22 cellular contexts compared by ENCODE assay signal in genomic region chr9:84974258-84974657, GRCh38.
DNase-seq lines count a peak whose midpoint lies in the region; ATAC-seq and TF ChIP-seq lines count a peak whose summit lies in the region.
"Had no signal": no experiment of that assay in that cellular context is flagged by ENCODE, and none has a peak within 500 bp of the region (broad histone marks: within the 10 kb centered on the region; RNA-seq: fewer than 3 reads in every experiment).

No MANE protein-coding gene starts in this region.

- H3K27ac ChIP-seq in colonic mucosa (peak overlapping the region; percentile 35), mammary epithelial cell (ENCODE audit: insufficient read depth, low read depth, low read length) (no peak overlapping the region)
- no peak overlapping the region for H3K27ac ChIP-seq in CD8-positive, alpha-beta T cell (ENCODE audit: low read depth, low read length)
- H3K27ac ChIP-seq: 22Rv1, BLaER1, C4-2B had no signal

- in situ Hi-C loops in mammary epithelial cell (cut with MboI; ENCODE audit: low sequenced_read_pairs in 2 of 2) = no loop called here

- H3K36me3 Mint-ChIP-seq in brain (peaks cover 5% of the 10 kb centered on the region), neural crest cell (ENCODE audit: low read depth) (no peaks in the 10 kb centered on the region)
- no peaks in the 10 kb centered on the region for H3K36me3 Mint-ChIP-seq in CD8-positive, alpha-beta T cell
- H3K36me3 Mint-ChIP-seq: CD4-positive, CD25-positive, alpha-beta regulatory T cell; CD8-positive, alpha-beta memory T cell had no signal

- dilution Hi-C loops in mammary epithelial cell (cut with HindIII; ENCODE audit: low sequenced_read_pairs) = no loop called here

- no TSS peak for BruUV-seq in mammary epithelial cell (replicated peaks; lab: Mats Ljungman, UMichigan)

- H3K9me3 Mint-ChIP-seq in brain (peaks cover 0 to 7% (median 0%) of the 10 kb centered on the region in 5 experiments), neural crest cell (peaks cover 3% of the 10 kb centered on the region)
- H3K9me3 Mint-ChIP-seq in CD8-positive, alpha-beta T cell = no peaks in the 10 kb centered on the region
- H3K9me3 Mint-ChIP-seq: CD8-positive, alpha-beta memory T cell had no signal

- POLR2A ChIA-PET in CD8-positive, alpha-beta T cell (lab: Charles Lee) = no interaction called here

- H3K4me1 ChIP-seq in colonic mucosa (no peaks in the 10 kb centered on the region), mammary epithelial cell (ENCODE audit: insufficient read depth, low read length) (peaks cover 33% of the 10 kb centered on the region)
- H3K4me1 ChIP-seq in CD8-positive, alpha-beta T cell (ENCODE audit: insufficient read depth, low read length) = no peaks in the 10 kb centered on the region
- H3K4me1 ChIP-seq: HAP-1 had no signal

- no peak overlapping the region for H3K4me3 Mint-ChIP-seq in brain
- H3K4me3 Mint-ChIP-seq in neural crest cell = no peak overlapping the region
- no peak overlapping the region for H3K4me3 Mint-ChIP-seq in CD8-positive, alpha-beta T cell
- H3K4me3 Mint-ChIP-seq: B cell; CD4-positive, CD25-positive, alpha-beta regulatory T cell; CD8-positive, alpha-beta memory T cell; HFFc6 had no signal

- no peak for TF ChIP-seq CTCF in brain (conservative IDR thresholded peaks at IDR 0.05)
- TF ChIP-seq CTCF in colonic mucosa (IDR thresholded peaks at IDR 0.05) = no peak
- no peak for TF ChIP-seq CTCF in neural crest cell (conservative IDR thresholded peaks at IDR 0.05)
- no peak for TF ChIP-seq CTCF in CD8-positive, alpha-beta T cell (IDR thresholded peaks at IDR 0.05)
- no peak for TF ChIP-seq CTCF in foreskin fibroblast (IDR thresholded peaks at IDR 0.05; ENCODE audit: low read depth, low read length)
- no peak for TF ChIP-seq CTCF in mammary epithelial cell (conservative IDR thresholded peaks at IDR 0.05 in 1 of 2, IDR thresholded peaks at IDR 0.05 in 1 of 2; ENCODE audit: extremely low read depth in 1 of 2, insufficient read depth in 1 of 2, low read depth in 1 of 2, low read length in 2 of 2)

- H3K9ac ChIP-seq in colonic mucosa (ENCODE audit: low read depth in 2 of 2, low read length in 2 of 2) = no peak overlapping the region
- no peak overlapping the region for H3K9ac ChIP-seq in mammary epithelial cell (ENCODE audit: insufficient read depth, low read length)
- H3K9ac ChIP-seq: BLaER1 had no signal

- H3K36me3 ChIP-seq in colonic mucosa (no peaks in the 10 kb centered on the region), mammary epithelial cell (ENCODE audit: insufficient read depth, low read length) (no peaks in the 10 kb centered on the region)
- no peaks in the 10 kb centered on the region for H3K36me3 ChIP-seq in CD8-positive, alpha-beta T cell (ENCODE audit: insufficient read depth, low read length)
- H3K36me3 ChIP-seq: BLaER1, HAP-1 had no signal

- 100% methylated on average over 1 of the region's 1 CpG for WGBS in mammary epithelial cell (ENCODE audit: low coverage, missing lambda C conversion rate)

- H3K27me3 ChIP-seq in colonic mucosa = no peaks in the 10 kb centered on the region
- no peaks in the 10 kb centered on the region for H3K27me3 ChIP-seq in CD8-positive, alpha-beta T cell (ENCODE audit: insufficient read depth, low read length)
- no peaks in the 10 kb centered on the region for H3K27me3 ChIP-seq in mammary epithelial cell (ENCODE audit: insufficient read depth, low read length)
- H3K27me3 ChIP-seq: BLaER1 had no signal

- H3K4me2 ChIP-seq in mammary epithelial cell (ENCODE audit: insufficient read depth, low read depth, low read length) = no peak overlapping the region
- H3K4me2 ChIP-seq: BLaER1 had no signal

- peaks cover 67% of the 10 kb centered on the region for H3K4me1 Mint-ChIP-seq in brain
- peaks cover 52% of the 10 kb centered on the region for H3K4me1 Mint-ChIP-seq in neural crest cell
- no peaks in the 10 kb centered on the region for H3K4me1 Mint-ChIP-seq in CD8-positive, alpha-beta T cell (ENCODE audit: low read depth)
- H3K4me1 Mint-ChIP-seq: B cell; CD4-positive, CD25-positive, alpha-beta regulatory T cell; CD8-positive, alpha-beta memory T cell had no signal

- ATAC-seq in left colon = peak; percentile 70
- no peak for ATAC-seq in CD8-positive, alpha-beta T cell
- ATAC-seq: GM12878 had no signal

- CTCF ChIA-PET in CD8-positive, alpha-beta T cell (lab: Charles Lee) = no interaction called here
- CTCF ChIA-PET in mammary epithelial cell (lab: Charles Lee; ENCODE audit: low non-redundant PET) = no interaction called here

- no peak overlapping the region for H2AFZ ChIP-seq in mammary epithelial cell (ENCODE audit: low read depth, low read length)

- H3K9me3 ChIP-seq in colonic mucosa = no peaks in the 10 kb centered on the region
- H3K9me3 ChIP-seq in CD8-positive, alpha-beta T cell (ENCODE audit: low read length) = no peaks in the 10 kb centered on the region
- no peaks in the 10 kb centered on the region for H3K9me3 ChIP-seq in mammary epithelial cell (replicated peaks; ENCODE audit: insufficient read depth, low read length)
- H3K9me3 ChIP-seq: BLaER1, HAP-1 had no signal

- H4K20me1 ChIP-seq in mammary epithelial cell (ENCODE audit: insufficient read depth, low read length) = no peaks in the 10 kb centered on the region
- H4K20me1 ChIP-seq: BLaER1 had no signal

- H3K4me3 ChIP-seq in colonic mucosa = no peak overlapping the region
- H3K4me3 ChIP-seq in CD8-positive, alpha-beta T cell (ENCODE audit: low read depth, low read length) = no peak overlapping the region
- no peak overlapping the region for H3K4me3 ChIP-seq in foreskin fibroblast (ENCODE audit: low read depth in 1 of 2, low read length in 2 of 2)
- no peak overlapping the region for H3K4me3 ChIP-seq in mammary epithelial cell (replicated peaks in 1 of 3; ENCODE audit: insufficient read depth in 1 of 3, low read depth in 2 of 3, low read length in 3 of 3)
- H3K4me3 ChIP-seq: BLaER1, GM12878, HAP-1 had no signal

- H3K27ac Mint-ChIP-seq in brain = peak overlapping the region in 3 of 5 experiments; percentile 3 to 92 (median 8)
- peak overlapping the region; percentile 51 for H3K27ac Mint-ChIP-seq in neural crest cell (ENCODE audit: unreplicated experiment)
- no peak overlapping the region for H3K27ac Mint-ChIP-seq in CD8-positive, alpha-beta T cell
- H3K27ac Mint-ChIP-seq: B cell; CD4-positive, CD25-positive, alpha-beta regulatory T cell; CD8-positive, alpha-beta memory T cell; HFFc6 had no signal

- DNase-seq in colonic mucosa (no peak), left colon (no peak), neural crest cell (ENCODE audit: low read depth, low spot score) (no peak), NCI-H1436 (lab: John Stamatoyannopoulos, UW) (no peak), foreskin fibroblast (no peak), mammary epithelial cell (no peak)
- no peak for DNase-seq in CD8-positive, alpha-beta T cell
- DNase-seq: CD4-positive, CD25-positive, alpha-beta regulatory T cell; CD8-positive, alpha-beta memory T cell; DMS 273 treated with DMSO at 0.1 percent for 48 hours; DMS79; EL; GDM1; GOT3; HFFc6 had no signal

- H3K79me2 ChIP-seq in mammary epithelial cell (ENCODE audit: insufficient read depth, low read length) = no peaks in the 10 kb centered on the region

- intact Hi-C loops in colonic mucosa (cut with DNase I) = no loop called here
- intact Hi-C loops in left colon (cut with DNase I, micrococcal nuclease) = no loop called here
- intact Hi-C loops in CD8-positive, alpha-beta T cell (cut with DNase I, micrococcal nuclease) = no loop called here
- intact Hi-C loops in mammary epithelial cell (cut with micrococcal nuclease) = no loop called here

- no peaks in the 10 kb centered on the region for H3K27me3 Mint-ChIP-seq in brain
- no peaks in the 10 kb centered on the region for H3K27me3 Mint-ChIP-seq in neural crest cell (ENCODE audit: low read depth)
- peaks cover 3% of the 10 kb centered on the region for H3K27me3 Mint-ChIP-seq in CD8-positive, alpha-beta T cell (ENCODE audit: low read depth)
- H3K27me3 Mint-ChIP-seq: CD8-positive, alpha-beta memory T cell had no signal
